In genomic region chr14:65170768-65171251, GRCh38 we compare ENCODE assay signal across 8 cellular contexts.
DNase-seq lines count a peak whose midpoint lies in the region; ATAC-seq and TF ChIP-seq lines count a peak whose summit lies in the region.

No MANE protein-coding gene starts in this region.

- H3K36me3 ChIP-seq in lower lobe of right lung, result no peaks in the 10 kb centered on the region

- H3K9me3 ChIP-seq in lower lobe of right lung, result no peaks in the 10 kb centered on the region

- TF ChIP-seq CTCF in choroid plexus epithelial cell (conservative IDR thresholded peaks at IDR 0.05; ENCODE audit: low read depth, low read length) (peak; percentile 74), lower lobe of right lung (IDR thresholded peaks at IDR 0.05) (no peak)

- peak overlapping the region; percentile 56 for H3K4me3 ChIP-seq in choroid plexus epithelial cell (ENCODE audit: low read depth, low read length)
- peak overlapping the region; percentile 14 for H3K4me3 ChIP-seq in lower lobe of right lung

- intact Hi-C loops in lower lobe of right lung (cut with DNase I), result no loop called here

- peak; percentile 35 for DNase-seq in G401 (ENCODE audit: low spot score)
- peak; percentile 74 for DNase-seq in HT1080 (ENCODE audit: low read depth)
- peak; percentile 39 for DNase-seq in activated CD4-positive, CD25-positive, alpha-beta regulatory T cell treated with anti-CD3 and anti-CD28 coated beads, Interleukin-2, amount 50 U/mL, for 72 hours
- DNase-seq in choroid plexus epithelial cell (ENCODE audit: low read depth), result peak; percentile 86
- no peak for DNase-seq in lower lobe of right lung
- DNase-seq in stimulated activated CD8-positive, alpha-beta memory T cell treated with anti-CD3 and anti-CD28 coated beads, Interleukin-15, amount 100 ng/mL, for 48 hours (ENCODE audit: low read depth in 2 of 2), result peak; percentile 17 to 32
- no peak for DNase-seq in GF-D8 (lab: John Stamatoyannopoulos, UW)

- no peak overlapping the region for H3K27ac ChIP-seq in lower lobe of right lung

- H3K4me1 ChIP-seq in lower lobe of right lung, result peaks cover 7% of the 10 kb centered on the region

- peaks cover 9% of the 10 kb centered on the region for H3K27me3 ChIP-seq in lower lobe of right lung (ENCODE audit: low read depth)

- ATAC-seq in lower lobe of right lung (peak; percentile 18 to 28), GM18498 (IDR thresholded peaks at IDR 0.05; ENCODE audit: unreplicated experiment) (no peak)

- in situ Hi-C loops in G401 (cut with HindIII; ENCODE audit: low sequenced_read_pairs), result no loop called here

Comparison
In these comparisons a context has a peak if more than half of its experiments do, and no peak if none do; other contexts are left out.
1. DNase-seq: peak in G401 (single experiment), HT1080 (single experiment), activated CD4-positive, CD25-positive, alpha-beta regulatory T cell treated with anti-CD3 and anti-CD28 coated beads, Interleukin-2, amount 50 U/mL, for 72 hours (single experiment), choroid plexus epithelial cell (single experiment) and stimulated activated CD8-positive, alpha-beta memory T cell treated with anti-CD3 and anti-CD28 coated beads, Interleukin-15, amount 100 ng/mL, for 48 hours (2 of 2); none in lower lobe of right lung (single experiment) and GF-D8 (single experiment).